In the genomic region with DNA sequence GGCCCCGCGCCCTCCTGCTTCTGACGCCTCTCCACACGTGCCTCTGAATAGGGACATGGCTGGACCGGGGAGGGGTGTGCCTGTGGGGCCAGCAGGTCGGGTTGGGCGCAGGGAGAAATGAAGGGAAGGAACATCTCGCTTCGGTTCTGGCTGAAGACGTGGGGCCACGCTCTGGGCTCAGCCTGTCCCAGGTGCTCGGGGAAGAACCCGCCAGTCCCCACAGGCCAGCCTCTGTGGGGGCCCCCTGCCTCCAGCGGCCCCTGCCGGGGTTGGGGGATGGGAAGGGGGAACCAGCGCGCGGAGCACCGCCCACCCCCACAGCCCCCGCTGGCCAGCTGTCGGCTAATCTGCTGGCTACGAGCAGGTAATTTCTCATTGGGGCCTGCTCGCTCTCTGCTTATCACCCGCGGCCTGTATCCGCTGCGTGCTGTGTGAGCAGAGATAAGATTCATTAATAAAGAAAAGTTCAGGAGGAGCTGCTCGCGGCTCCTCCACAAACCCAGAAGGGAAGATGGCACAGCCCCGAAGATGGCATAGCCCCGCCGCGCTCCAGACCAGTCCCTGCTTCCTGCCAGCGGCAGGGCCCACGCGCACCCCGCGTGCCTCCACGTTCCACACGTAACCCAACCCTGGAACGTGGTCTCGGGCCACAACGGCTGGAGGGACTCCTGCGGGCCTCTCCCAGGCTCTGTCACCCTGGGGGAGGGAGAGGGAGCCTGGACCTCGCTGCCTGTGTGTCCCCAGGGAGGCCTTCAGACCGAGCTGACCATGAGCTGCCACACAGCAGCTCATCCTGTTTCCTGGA, we compare ENCODE assay signal across 1 cellular context.
A peak's percentile ranks its signal among the peaks of the same experiment; 100 is the strongest.
TF ChIP-seq lines count a peak whose summit lies in the region.

No MANE protein-coding gene starts in this region.

TF ChIP-seq in K562, 482 proteins besides CTCF, POLR2A, EP300 and RAD21 (continued from another document and continues in another):
- TF ChIP-seq ATF6 (CRISPR knock-in tag; IDR thresholded peaks at IDR 0.05): peak; percentile 47; the same call in 1 of the 2 replicates
- TF ChIP-seq HDAC1 (IDR thresholded peaks at IDR 0.05): peak in 1 of 2 experiments; percentile 45; a peak in 2 of 4 replicates
- peak; percentile 82 for TF ChIP-seq ZNF197 (CRISPR knock-in tag; IDR thresholded peaks at IDR 0.05; ENCODE audit: low read depth)
- peak; percentile 99 for TF ChIP-seq ARID1B (IDR thresholded peaks at IDR 0.05)
- peak; percentile 96 for TF ChIP-seq DACH1 (IDR thresholded peaks at IDR 0.05; ENCODE audit: partially characterized antibody)
- peak; percentile 37; the same call in 1 of the 2 replicates for TF ChIP-seq CREB3 (tag; conservative IDR thresholded peaks at IDR 0.05; ENCODE audit: low read depth)
- TF ChIP-seq, protein P1, sequence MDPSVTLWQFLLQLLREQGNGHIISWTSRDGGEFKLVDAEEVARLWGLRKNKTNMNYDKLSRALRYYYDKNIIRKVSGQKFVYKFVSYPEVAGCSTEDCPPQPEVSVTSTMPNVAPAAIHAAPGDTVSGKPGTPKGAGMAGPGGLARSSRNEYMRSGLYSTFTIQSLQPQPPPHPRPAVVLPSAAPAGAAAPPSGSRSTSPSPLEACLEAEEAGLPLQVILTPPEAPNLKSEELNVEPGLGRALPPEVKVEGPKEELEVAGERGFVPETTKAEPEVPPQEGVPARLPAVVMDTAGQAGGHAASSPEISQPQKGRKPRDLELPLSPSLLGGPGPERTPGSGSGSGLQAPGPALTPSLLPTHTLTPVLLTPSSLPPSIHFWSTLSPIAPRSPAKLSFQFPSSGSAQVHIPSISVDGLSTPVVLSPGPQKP (CRISPR knock-in tag; IDR thresholded peaks at IDR 0.05): no peak
- TF ChIP-seq RHOXF2B (CRISPR knock-in tag; conservative IDR thresholded peaks at IDR 0.05): no peak
- TF ChIP-seq, protein P2, sequence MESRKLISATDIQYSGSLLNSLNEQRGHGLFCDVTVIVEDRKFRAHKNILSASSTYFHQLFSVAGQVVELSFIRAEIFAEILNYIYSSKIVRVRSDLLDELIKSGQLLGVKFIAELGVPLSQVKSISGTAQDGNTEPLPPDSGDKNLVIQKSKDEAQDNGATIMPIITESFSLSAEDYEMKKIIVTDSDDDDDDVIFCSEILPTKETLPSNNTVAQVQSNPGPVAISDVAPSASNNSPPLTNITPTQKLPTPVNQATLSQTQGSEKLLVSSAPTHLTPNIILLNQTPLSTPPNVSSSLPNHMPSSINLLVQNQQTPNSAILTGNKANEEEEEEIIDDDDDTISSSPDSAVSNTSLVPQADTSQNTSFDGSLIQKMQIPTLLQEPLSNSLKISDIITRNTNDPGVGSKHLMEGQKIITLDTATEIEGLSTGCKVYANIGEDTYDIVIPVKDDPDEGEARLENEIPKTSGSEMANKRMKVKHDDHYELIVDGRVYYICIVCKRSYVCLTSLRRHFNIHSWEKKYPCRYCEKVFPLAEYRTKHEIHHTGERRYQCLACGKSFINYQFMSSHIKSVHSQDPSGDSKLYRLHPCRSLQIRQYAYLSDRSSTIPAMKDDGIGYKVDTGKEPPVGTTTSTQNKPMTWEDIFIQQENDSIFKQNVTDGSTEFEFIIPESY (CRISPR knock-in tag; IDR thresholded peaks at IDR 0.05): peak; percentile 29; the same call in 1 of the 2 replicates
- peak; percentile 11; the same call in 1 of the 2 replicates for TF ChIP-seq ZNF239 (CRISPR knock-in tag; IDR thresholded peaks at IDR 0.05)
- no peak for TF ChIP-seq ZNF398 (CRISPR knock-in tag; IDR thresholded peaks at IDR 0.05)
- TF ChIP-seq, protein P3, sequence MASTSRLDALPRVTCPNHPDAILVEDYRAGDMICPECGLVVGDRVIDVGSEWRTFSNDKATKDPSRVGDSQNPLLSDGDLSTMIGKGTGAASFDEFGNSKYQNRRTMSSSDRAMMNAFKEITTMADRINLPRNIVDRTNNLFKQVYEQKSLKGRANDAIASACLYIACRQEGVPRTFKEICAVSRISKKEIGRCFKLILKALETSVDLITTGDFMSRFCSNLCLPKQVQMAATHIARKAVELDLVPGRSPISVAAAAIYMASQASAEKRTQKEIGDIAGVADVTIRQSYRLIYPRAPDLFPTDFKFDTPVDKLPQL (IDR thresholded peaks at IDR 0.05; ENCODE audit: extremely low read depth, insufficient read length): no peak
- TF ChIP-seq, protein P4, sequence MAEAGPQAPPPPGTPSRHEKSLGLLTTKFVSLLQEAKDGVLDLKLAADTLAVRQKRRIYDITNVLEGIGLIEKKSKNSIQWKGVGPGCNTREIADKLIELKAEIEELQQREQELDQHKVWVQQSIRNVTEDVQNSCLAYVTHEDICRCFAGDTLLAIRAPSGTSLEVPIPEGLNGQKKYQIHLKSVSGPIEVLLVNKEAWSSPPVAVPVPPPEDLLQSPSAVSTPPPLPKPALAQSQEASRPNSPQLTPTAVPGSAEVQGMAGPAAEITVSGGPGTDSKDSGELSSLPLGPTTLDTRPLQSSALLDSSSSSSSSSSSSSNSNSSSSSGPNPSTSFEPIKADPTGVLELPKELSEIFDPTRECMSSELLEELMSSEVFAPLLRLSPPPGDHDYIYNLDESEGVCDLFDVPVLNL (CRISPR knock-in tag; IDR thresholded peaks at IDR 0.05; ENCODE audit: low read depth): no peak
- TF ChIP-seq, protein P5, sequence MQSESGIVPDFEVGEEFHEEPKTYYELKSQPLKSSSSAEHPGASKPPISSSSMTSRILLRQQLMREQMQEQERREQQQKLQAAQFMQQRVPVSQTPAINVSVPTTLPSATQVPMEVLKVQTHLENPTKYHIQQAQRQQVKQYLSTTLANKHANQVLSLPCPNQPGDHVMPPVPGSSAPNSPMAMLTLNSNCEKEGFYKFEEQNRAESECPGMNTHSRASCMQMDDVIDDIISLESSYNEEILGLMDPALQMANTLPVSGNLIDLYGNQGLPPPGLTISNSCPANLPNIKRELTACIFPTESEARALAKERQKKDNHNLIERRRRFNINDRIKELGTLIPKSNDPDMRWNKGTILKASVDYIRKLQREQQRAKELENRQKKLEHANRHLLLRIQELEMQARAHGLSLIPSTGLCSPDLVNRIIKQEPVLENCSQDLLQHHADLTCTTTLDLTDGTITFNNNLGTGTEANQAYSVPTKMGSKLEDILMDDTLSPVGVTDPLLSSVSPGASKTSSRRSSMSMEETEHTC (IDR thresholded peaks at IDR 0.05): peak; percentile 72; the same call in 1 of the 2 replicates
- no peak for TF ChIP-seq FOS (IDR thresholded peaks at IDR 0.05; ENCODE audit: extremely low read depth, insufficient read length)
- TF ChIP-seq ZNF76 (CRISPR knock-in tag; IDR thresholded peaks at IDR 0.05; ENCODE audit: borderline replicate concordance): 0 out of 2 replicates have a peak, but pooled peaks have one; percentile 7
- TF ChIP-seq MAZ (CRISPR knock-in tag; conservative IDR thresholded peaks at IDR 0.05 in 1 of 2, IDR thresholded peaks at IDR 0.05 in 1 of 2): peak; percentile 90 to 92
- TF ChIP-seq NFIX (CRISPR knock-in tag; IDR thresholded peaks at IDR 0.05; ENCODE audit: low read depth): no peak
- TF ChIP-seq KLF16 (IDR thresholded peaks at IDR 0.05): peak; percentile 99
- TF ChIP-seq, protein P6, sequence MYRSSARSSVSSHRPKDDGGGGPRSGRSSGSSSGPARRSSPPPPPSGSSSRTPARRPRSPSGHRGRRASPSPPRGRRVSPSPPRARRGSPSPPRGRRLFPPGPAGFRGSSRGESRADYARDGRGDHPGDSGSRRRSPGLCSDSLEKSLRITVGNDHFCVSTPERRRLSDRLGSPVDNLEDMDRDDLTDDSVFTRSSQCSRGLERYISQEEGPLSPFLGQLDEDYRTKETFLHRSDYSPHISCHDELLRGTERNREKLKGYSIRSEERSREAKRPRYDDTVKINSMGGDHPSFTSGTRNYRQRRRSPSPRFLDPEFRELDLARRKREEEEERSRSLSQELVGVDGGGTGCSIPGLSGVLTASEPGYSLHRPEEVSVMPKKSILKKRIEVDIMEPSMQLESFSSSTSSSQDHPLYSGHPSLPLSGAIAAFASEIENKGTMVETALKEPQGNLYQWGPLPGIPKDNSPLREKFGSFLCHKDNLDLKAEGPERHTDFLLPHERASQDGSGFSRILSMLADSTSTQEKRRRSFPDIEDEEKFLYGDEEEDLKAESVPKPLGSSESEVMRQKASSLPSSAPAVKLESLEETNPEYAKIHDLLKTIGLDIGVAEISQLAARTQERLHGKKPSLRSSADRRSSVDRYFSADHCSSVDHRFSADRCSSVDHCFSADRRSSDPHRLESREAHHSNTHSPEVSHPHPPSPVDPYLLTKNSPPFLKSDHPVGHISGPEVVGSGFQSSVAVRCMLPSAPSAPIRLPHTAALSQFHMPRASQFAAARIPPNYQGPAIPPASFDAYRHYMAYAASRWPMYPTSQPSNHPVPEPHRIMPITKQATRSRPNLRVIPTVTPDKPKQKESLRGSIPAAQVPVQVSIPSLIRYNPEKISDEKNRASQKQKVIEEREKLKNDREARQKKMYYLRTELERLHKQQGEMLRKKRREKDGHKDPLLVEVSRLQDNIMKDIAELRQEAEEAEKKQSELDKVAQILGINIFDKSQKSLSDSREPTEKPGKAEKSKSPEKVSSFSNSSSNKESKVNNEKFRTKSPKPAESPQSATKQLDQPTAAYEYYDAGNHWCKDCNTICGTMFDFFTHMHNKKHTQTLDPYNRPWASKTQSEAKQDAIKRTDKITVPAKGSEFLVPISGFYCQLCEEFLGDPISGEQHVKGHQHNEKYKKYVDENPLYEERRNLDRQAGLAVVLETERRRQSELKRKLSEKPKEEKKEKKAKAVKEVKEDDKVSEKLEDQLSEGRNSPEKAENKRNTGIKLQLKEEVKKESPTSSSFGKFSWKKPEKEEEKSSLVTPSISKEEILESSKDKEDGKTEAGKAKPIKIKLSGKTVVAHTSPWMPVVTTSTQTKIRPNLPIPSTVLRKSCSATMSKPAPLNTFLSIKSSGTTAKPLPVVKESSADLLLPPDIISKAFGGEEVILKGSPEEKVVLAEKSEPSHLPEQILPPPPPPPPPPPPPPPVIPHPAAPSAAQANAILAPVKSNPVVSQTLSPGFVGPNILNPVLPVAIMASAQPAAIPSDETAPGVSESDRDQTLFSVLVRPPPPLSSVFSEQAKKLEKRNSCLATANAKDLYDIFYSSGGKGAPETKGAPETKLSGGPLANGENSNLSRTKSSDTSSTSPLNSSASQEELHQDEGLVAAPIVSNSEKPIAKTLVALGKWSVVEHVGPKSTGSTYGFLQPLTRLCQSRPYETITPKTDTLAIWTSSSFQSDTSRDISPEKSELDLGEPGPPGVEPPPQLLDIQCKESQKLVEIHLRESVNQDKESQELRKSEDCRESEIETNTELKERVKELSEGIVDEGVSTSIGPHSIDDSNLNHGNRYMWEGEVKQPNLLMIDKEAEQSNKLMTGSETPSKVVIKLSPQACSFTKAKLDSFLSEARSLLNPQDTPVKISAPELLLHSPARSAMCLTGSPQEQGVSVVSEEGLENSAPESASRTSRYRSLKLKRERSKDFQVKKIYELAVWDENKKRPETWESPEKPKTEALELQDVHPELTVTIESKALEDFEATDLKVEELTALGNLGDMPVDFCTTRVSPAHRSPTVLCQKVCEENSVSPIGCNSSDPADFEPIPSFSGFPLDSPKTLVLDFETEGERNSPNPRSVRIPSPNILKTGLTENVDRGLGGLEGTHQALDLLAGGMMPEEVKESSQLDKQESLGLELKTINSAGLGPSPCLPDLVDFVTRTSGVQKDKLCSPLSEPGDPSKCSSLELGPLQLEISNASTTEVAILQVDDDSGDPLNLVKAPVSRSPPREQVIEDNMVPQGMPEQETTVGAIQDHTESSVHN (IDR thresholded peaks at IDR 0.05; ENCODE audit: borderline replicate concordance in 1 of 2, low read depth in 1 of 2): 0 out of 4 replicates have a peak, but pooled peaks of 1 of the 2 experiments have one; percentile 60
- peak; percentile 75; the same call in 1 of the 2 replicates for TF ChIP-seq HIVEP1 (CRISPR knock-in tag; IDR thresholded peaks at IDR 0.05)
- no peak for TF ChIP-seq PATZ1 (CRISPR knock-in tag; IDR thresholded peaks at IDR 0.05; ENCODE audit: borderline replicate concordance)
